19 cellular contexts compared by ENCODE assay signal in genomic region chr4:98638661-98639060, GRCh38. TPM values are rescaled to one million over a fixed set of nuclear protein-coding genes. Genes with fewer than 3 reads are reported as not detected.
DNase-seq lines count a peak whose midpoint lies in the region; ATAC-seq and TF ChIP-seq lines count a peak whose summit lies in the region.
"Had no signal": no experiment of that assay in that cellular context is flagged by ENCODE, and none has a peak within 500 bp of the region (broad histone marks: within the 10 kb centered on the region; RNA-seq: fewer than 3 reads in every experiment).

No MANE protein-coding gene starts in this region.

- no peak overlapping the region for H3K27ac ChIP-seq in CD4-positive, alpha-beta T cell (ENCODE audit: low read depth, low read length)
- no peak overlapping the region for H3K27ac ChIP-seq in Panc1 (ENCODE audit: low read length)
- H3K27ac ChIP-seq: BLaER1 treated with 17β-estradiol and CSF1 and Interleukin-3, amounts not matched to agents 10 nM and 100 nM; right atrium auricular region had no signal

- in situ Hi-C loops in Panc1 (cut with HindIII; ENCODE audit: low pct_unique_long_range_greater_than_20kb, low sequenced_read_pairs), result no loop called here

- ATAC-seq in CD4-positive, alpha-beta T cell (ENCODE audit: poor library complexity), result no peak
- ATAC-seq in Panc1, result 0 out of 2 replicates have a peak, but pooled peaks have one; percentile 14
- ATAC-seq: GM23338; stimulated activated naive CD8-positive, alpha-beta T cell treated with anti-CD3 and anti-CD28 coated beads, Interleukin-15, Interleukin-2, amounts not matched to agents 100 U/mL and 50 U/mL, for 24 hours had no signal

- H3K27me3 ChIP-seq in CD4-positive, alpha-beta T cell (ENCODE audit: control insufficient read depth, insufficient read depth, low read length), result no peaks in the 10 kb centered on the region
- H3K27me3 ChIP-seq in Panc1 (ENCODE audit: control insufficient read depth, insufficient read depth, low read length), result no peaks in the 10 kb centered on the region
- H3K27me3 ChIP-seq: BLaER1 treated with 17β-estradiol and CSF1 and Interleukin-3, amounts not matched to agents 10 nM and 100 nM; right atrium auricular region had no signal

- DNase-seq in NCI-H2171 treated with DMSO at 0.1 percent for 48 hours (lab: John Stamatoyannopoulos, UW), result peak; percentile 24
- no peak for DNase-seq in NCI-H2171 (lab: John Stamatoyannopoulos, UW)
- DNase-seq in CD4-positive, alpha-beta T cell, result no peak
- DNase-seq in Panc1 (ENCODE audit: low read depth, low spot score), result no peak
- peak; percentile 80 for DNase-seq in globus pallidus (ENCODE audit: low spot score)
- no peak for DNase-seq in germinal center (ENCODE audit: low spot score)
- no peak for DNase-seq in SK-N-DZ (ENCODE audit: low spot score)
- no peak for DNase-seq in retina
- DNase-seq: activated CD4-positive, CD25-positive, alpha-beta regulatory T cell treated with anti-CD3 and anti-CD28 coated beads, Interleukin-2, amount 50 U/mL, for 72 hours; activated T-cell treated with anti-CD3 and anti-CD28 coated beads, Interleukin-2, amount 50 U/mL, for 1 hour; central memory CD4-positive, alpha-beta T cell; effector CD4-positive, alpha-beta T cell; islet precursor cell; KG1; mesendoderm; stimulated activated naive CD8-positive, alpha-beta T cell treated with anti-CD3 and anti-CD28 coated beads, Interleukin-15, Interleukin-2, amounts not matched to agents 100 U/mL and 50 U/mL, for 24 hours had no signal

- H3K36me3 ChIP-seq in Panc1 (ENCODE audit: control insufficient read depth, insufficient read depth, low read length), result no peaks in the 10 kb centered on the region
- H3K36me3 ChIP-seq: BLaER1 treated with 17β-estradiol and CSF1 and Interleukin-3, amounts not matched to agents 10 nM and 100 nM; right atrium auricular region had no signal

- peak overlapping the region; percentile 93 for H3K27ac Mint-ChIP-seq in CD4-positive, alpha-beta T cell
- H3K27ac Mint-ChIP-seq: GM23338 had no signal

- H3K9me3 ChIP-seq in CD4-positive, alpha-beta T cell (ENCODE audit: control insufficient read depth, low read length), result no peaks in the 10 kb centered on the region
- no peaks in the 10 kb centered on the region for H3K9me3 ChIP-seq in Panc1 (ENCODE audit: control insufficient read depth, insufficient read depth, low read depth, low read length)
- H3K9me3 ChIP-seq: right atrium auricular region had no signal

- H3K9me3 Mint-ChIP-seq in CD4-positive, alpha-beta T cell, result no peaks in the 10 kb centered on the region
- H3K9me3 Mint-ChIP-seq: GM23338 had no signal

- H3K4me3 ChIP-seq in Panc1 (ENCODE audit: low read depth in 2 of 2, low read length in 2 of 2), result no peak overlapping the region
- H3K4me3 ChIP-seq: BLaER1 treated with 17β-estradiol and CSF1 and Interleukin-3, amounts not matched to agents 10 nM and 100 nM; GM23338; right atrium auricular region had no signal

- CTCF ChIA-PET in CD4-positive, alpha-beta T cell (lab: Charles Lee), result interaction anchor here (1.9 kb wide), 1 partner anchor 20 kb away, joined by 4 read pairs; the partner anchor contains the start of gene TSPAN5
- CTCF ChIA-PET in Panc1 (lab: Charles Lee), result no interaction called here

- POLR2A ChIA-PET in CD4-positive, alpha-beta T cell (lab: Charles Lee), result interaction anchor here (0.8 to 1.9 kb wide), 2 partner anchors 9 to 19 kb away, joined by 4 to 15 read pairs; partner anchors contain the start of gene TSPAN5
- POLR2A ChIA-PET in Panc1 (lab: Charles Lee), result no interaction called here

- TF ChIP-seq CTCF in CD4-positive, alpha-beta T cell (IDR thresholded peaks at IDR 0.05), result no peak
- TF ChIP-seq CTCF in Panc1 (IDR thresholded peaks at IDR 0.05), result no peak

- no peaks in the 10 kb centered on the region for H3K27me3 Mint-ChIP-seq in CD4-positive, alpha-beta T cell

- H3K36me3 Mint-ChIP-seq in CD4-positive, alpha-beta T cell (ENCODE audit: low read depth), result no peaks in the 10 kb centered on the region

- peaks cover 64% of the 10 kb centered on the region for H3K4me1 ChIP-seq in Panc1 (ENCODE audit: control insufficient read depth, insufficient read depth, low read length)
- H3K4me1 ChIP-seq: BLaER1 treated with 17β-estradiol and CSF1 and Interleukin-3, amounts not matched to agents 10 nM and 100 nM; right atrium auricular region had no signal

- intact Hi-C loops in CD4-positive, alpha-beta T cell (cut with DNase I, micrococcal nuclease), result no loop called here
- intact Hi-C loops in Panc1 (cut with micrococcal nuclease; ENCODE audit: unreplicated experiment), result no loop called here

- peak overlapping the region; percentile 86 for H3K4me3 Mint-ChIP-seq in CD4-positive, alpha-beta T cell
- H3K4me3 Mint-ChIP-seq: GM23338 had no signal

- no TSS peak for BruUV-seq in Panc1 (replicated peaks; lab: Mats Ljungman, UMichigan)

- peaks cover 54% of the 10 kb centered on the region for H3K4me1 Mint-ChIP-seq in CD4-positive, alpha-beta T cell (ENCODE audit: low read depth)

RNA-seq across cellular contexts. Expression of gene TSPAN5, which starts 19.8 kb away (rescaled TPM):
- 1 to 10 TPM; 1.8 to 2.8 TPM for total RNA-seq in CD4-positive, alpha-beta T cell
- total RNA-seq in Panc1 (2021; ENCODE audit: unreplicated experiment), result 61.9 TPM
- 45.8 TPM for polyA plus RNA-seq in Panc1 (2012; ENCODE audit: insufficient read length)
- polyA plus RNA-seq in SK-N-DZ (2014; cell fraction: cytosol; rRNA removed), result 17.7 and 22.3 TPM in 2 replicates
- polyA plus RNA-seq in SK-N-DZ (2014; cell fraction: nucleus; rRNA removed), result 10.8 and 19.3 TPM in 2 replicates

Comparison
In these comparisons a context has a peak if more than half of its experiments do, and no peak if none do; other contexts are left out.
1. DNase-seq: peak in NCI-H2171 treated with DMSO at 0.1 percent for 48 hours (single experiment) and globus pallidus (single experiment); none in NCI-H2171 (single experiment), CD4-positive, alpha-beta T cell (0 of 10), Panc1 (single experiment), germinal center (single experiment), SK-N-DZ (single experiment) and retina (single experiment).
2. RNA of gene TSPAN5, which starts 19.8 kb away (total RNA-seq): 61.9 TPM in Panc1 (single experiment); 1.8 to 2.8 TPM in CD4-positive, alpha-beta T cell; every median in the first group is over 10 times any median in the second.